In genomic region chr15:58249646-58250312, GRCh38 we compare ENCODE assay signal across 18 cellular contexts.
DNase-seq lines count a peak whose midpoint lies in the region; ATAC-seq, FAIRE-seq and TF ChIP-seq lines count a peak whose summit lies in the region.
"Had no signal": no experiment of that assay in that cellular context is flagged by ENCODE, and none has a peak within 500 bp of the region (broad histone marks: within the 10 kb centered on the region; RNA-seq: fewer than 3 reads in every experiment).

No MANE protein-coding gene starts in this region.

- H3K4me2 ChIP-seq in keratinocyte (ENCODE audit: control insufficient read depth, extremely low read depth, insufficient read depth, low read depth, low read length), result peak overlapping the region; percentile 44

- TF ChIP-seq CTCF in CD8-positive, alpha-beta T cell (IDR thresholded peaks at IDR 0.05), result no peak
- TF ChIP-seq CTCF in keratinocyte (optimal IDR thresholded peaks at IDR 0.05 in 1 of 3, IDR thresholded peaks at IDR 0.05 in 1 of 3, conservative IDR thresholded peaks at IDR 0.05 in 1 of 3; ENCODE audit: extremely low read depth in 1 of 3, insufficient read depth in 2 of 3, low read length in 3 of 3), result no peak

- intact Hi-C loops in activated CD4-positive, alpha-beta T cell treated with anti-CD3 and anti-CD28 coated beads, Interleukin-2, amount 10 ng/mL, durations not matched to agents 24 days and 14 days (cut with micrococcal nuclease), result no loop called here
- intact Hi-C loops in CD8-positive, alpha-beta T cell (cut with DNase I, micrococcal nuclease), result no loop called here

- CTCF ChIA-PET in CD8-positive, alpha-beta T cell (lab: Charles Lee), result no interaction called here
- CTCF ChIA-PET in activated CD8-positive, alpha-beta T cell treated with anti-CD3 and anti-CD28 coated beads, Interleukin-2, amount 10 ng/mL, durations not matched to agents 7 days and 5 days (lab: Charles Lee), result no interaction called here

- dilution Hi-C loops in keratinocyte (cut with MboI; ENCODE audit: extremely low pct_ligation_motif_present, low sequenced_read_pairs), result no loop called here

- H3K4me1 ChIP-seq in CD8-positive, alpha-beta T cell (ENCODE audit: insufficient read depth, low read length), result peaks cover 9% of the 10 kb centered on the region
- H3K4me1 ChIP-seq in keratinocyte (ENCODE audit: control insufficient read depth, extremely low read depth, insufficient read depth, low read length), result no peaks in the 10 kb centered on the region
- H3K4me1 ChIP-seq: transverse colon had no signal

- no peaks in the 10 kb centered on the region for H4K20me1 ChIP-seq in keratinocyte (ENCODE audit: control insufficient read depth, extremely low read depth, insufficient read depth, low read length)

- H3K79me2 ChIP-seq in keratinocyte (ENCODE audit: control insufficient read depth, insufficient read depth, low read length), result no peaks in the 10 kb centered on the region

- FAIRE-seq in keratinocyte (lab: Jason Lieb, UNC), result no peak
- FAIRE-seq: A204.1, H54, islet of Langerhans had no signal

- no peak overlapping the region for H3K9ac ChIP-seq in keratinocyte (ENCODE audit: control insufficient read depth, extremely low read depth, insufficient read depth, low read length)

- no peaks in the 10 kb centered on the region for H3K36me3 Mint-ChIP-seq in activated CD4-positive, alpha-beta T cell treated with anti-CD3 and anti-CD28 coated beads, Interleukin-2, amount 10 ng/mL, durations not matched to agents 24 days and 14 days (ENCODE audit: low read depth)
- H3K36me3 Mint-ChIP-seq in CD8-positive, alpha-beta T cell, result no peaks in the 10 kb centered on the region
- H3K36me3 Mint-ChIP-seq in activated CD8-positive, alpha-beta T cell treated with anti-CD3 and anti-CD28 coated beads, Interleukin-2, amount 10 ng/mL, durations not matched to agents 7 days and 5 days (ENCODE audit: low read depth), result no peaks in the 10 kb centered on the region

- H3K27me3 Mint-ChIP-seq in activated CD4-positive, alpha-beta T cell treated with anti-CD3 and anti-CD28 coated beads, Interleukin-2, amount 10 ng/mL, durations not matched to agents 24 days and 14 days, result peaks cover 4% of the 10 kb centered on the region
- peaks cover 3% of the 10 kb centered on the region for H3K27me3 Mint-ChIP-seq in CD8-positive, alpha-beta T cell (ENCODE audit: low read depth)
- H3K27me3 Mint-ChIP-seq in activated CD8-positive, alpha-beta T cell treated with anti-CD3 and anti-CD28 coated beads, Interleukin-2, amount 10 ng/mL, durations not matched to agents 7 days and 5 days (ENCODE audit: low read depth), result peaks cover 8% of the 10 kb centered on the region

- H3K4me1 Mint-ChIP-seq in activated CD4-positive, alpha-beta T cell treated with anti-CD3 and anti-CD28 coated beads, Interleukin-2, amount 10 ng/mL, durations not matched to agents 24 days and 14 days, result peaks cover 15% of the 10 kb centered on the region
- H3K4me1 Mint-ChIP-seq in CD8-positive, alpha-beta T cell (ENCODE audit: low read depth), result peaks cover 15% of the 10 kb centered on the region
- H3K4me1 Mint-ChIP-seq in activated CD8-positive, alpha-beta T cell treated with anti-CD3 and anti-CD28 coated beads, Interleukin-2, amount 10 ng/mL, durations not matched to agents 7 days and 5 days (ENCODE audit: low read depth), result peaks cover 19% of the 10 kb centered on the region

- no peaks in the 10 kb centered on the region for H3K9me3 Mint-ChIP-seq in activated CD4-positive, alpha-beta T cell treated with anti-CD3 and anti-CD28 coated beads, Interleukin-2, amount 10 ng/mL, durations not matched to agents 24 days and 14 days
- no peaks in the 10 kb centered on the region for H3K9me3 Mint-ChIP-seq in CD8-positive, alpha-beta T cell
- H3K9me3 Mint-ChIP-seq in activated CD8-positive, alpha-beta T cell treated with anti-CD3 and anti-CD28 coated beads, Interleukin-2, amount 10 ng/mL, durations not matched to agents 7 days and 5 days (ENCODE audit: insufficient read depth), result no peaks in the 10 kb centered on the region

- H3K4me3 ChIP-seq in CD8-positive, alpha-beta T cell (ENCODE audit: low read depth, low read length), result no peak overlapping the region
- no peak overlapping the region for H3K4me3 ChIP-seq in keratinocyte (ENCODE audit: control insufficient read depth in 2 of 3, extremely low read depth in 1 of 3, insufficient read depth in 2 of 3, low read depth in 1 of 3, low read length in 3 of 3)
- H3K4me3 ChIP-seq: esophagus muscularis mucosa, transverse colon had no signal

- H3K27me3 ChIP-seq in CD8-positive, alpha-beta T cell (ENCODE audit: insufficient read depth, low read length), result no peaks in the 10 kb centered on the region
- H3K27me3 ChIP-seq in keratinocyte (ENCODE audit: control insufficient read depth, extremely low read depth, insufficient read depth, low read length), result no peaks in the 10 kb centered on the region
- H3K27me3 ChIP-seq: transverse colon had no signal

- no peak for ATAC-seq in CD8-positive, alpha-beta T cell
- ATAC-seq in activated CD8-positive, alpha-beta T cell treated with anti-CD3 and anti-CD28 coated beads, Interleukin-2, amount 10 ng/mL, durations not matched to agents 7 days and 5 days, result peak; percentile 61
- no peak for ATAC-seq in GM21717 (IDR thresholded peaks at IDR 0.05; ENCODE audit: unreplicated experiment)
- ATAC-seq in GM21723 (IDR thresholded peaks at IDR 0.05; ENCODE audit: unreplicated experiment), result no peak
- no peak for ATAC-seq in GM21576 (IDR thresholded peaks at IDR 0.05; ENCODE audit: unreplicated experiment)

- H3K9me1 ChIP-seq in keratinocyte (ENCODE audit: control insufficient read depth, extremely low read depth, insufficient read depth, low read length), result no peaks in the 10 kb centered on the region

- peak overlapping the region; percentile 67 for H3K27ac Mint-ChIP-seq in activated CD4-positive, alpha-beta T cell treated with anti-CD3 and anti-CD28 coated beads, Interleukin-2, amount 10 ng/mL, durations not matched to agents 24 days and 14 days
- H3K27ac Mint-ChIP-seq in CD8-positive, alpha-beta T cell, result peak overlapping the region; percentile 61
- peak overlapping the region; percentile 58 for H3K27ac Mint-ChIP-seq in activated CD8-positive, alpha-beta T cell treated with anti-CD3 and anti-CD28 coated beads, Interleukin-2, amount 10 ng/mL, durations not matched to agents 7 days and 5 days
- H3K27ac Mint-ChIP-seq: dendritic cell treated with granulocyte-macrophage colony-stimulating factor and Interleukin-4, amounts not matched to agents 40 ng/mL and 50 ng/mL, for 4 days had no signal

- peak; percentile 79 for DNase-seq in activated CD4-positive, alpha-beta T cell treated with anti-CD3 and anti-CD28 coated beads, Interleukin-2, amount 10 ng/mL, durations not matched to agents 24 days and 14 days
- no peak for DNase-seq in activated CD4-positive, alpha-beta T cell treated with anti-CD3 and anti-CD28 coated beads, Interleukin-2, amount 50 U/mL, for 1 hour
- no peak for DNase-seq in CD8-positive, alpha-beta T cell
- no peak for DNase-seq in activated CD8-positive, alpha-beta T cell treated with anti-CD3 and anti-CD28 coated beads, Interleukin-2, amount 10 ng/mL, durations not matched to agents 7 days and 5 days
- DNase-seq in keratinocyte (ENCODE audit: low read depth, low spot score), result no peak
- DNase-seq: glutamatergic neuron; midbrain; nucleus accumbens; stimulated activated CD4-positive, alpha-beta T cell treated with anti-CD3 and anti-CD28 coated beads, Interleukin-4, amount 100 ng/mL, for 24 hours; transverse colon had no signal

- H3K36me3 ChIP-seq in CD8-positive, alpha-beta T cell (ENCODE audit: insufficient read depth, low read length), result no peaks in the 10 kb centered on the region
- no peaks in the 10 kb centered on the region for H3K36me3 ChIP-seq in keratinocyte (ENCODE audit: control insufficient read depth in 2 of 2, extremely low read depth in 1 of 2, insufficient read depth in 2 of 2, low read length in 2 of 2)
- H3K36me3 ChIP-seq: esophagus muscularis mucosa, transverse colon had no signal

- H3K27ac ChIP-seq in CD8-positive, alpha-beta T cell (ENCODE audit: low read depth, low read length), result no peak overlapping the region
- no peak overlapping the region for H3K27ac ChIP-seq in keratinocyte (ENCODE audit: control insufficient read depth, insufficient read depth, low read length)
- H3K27ac ChIP-seq: esophagus muscularis mucosa, transverse colon had no signal

- H3K9me3 ChIP-seq in CD8-positive, alpha-beta T cell (ENCODE audit: low read length), result no peaks in the 10 kb centered on the region
- H3K9me3 ChIP-seq in keratinocyte (ENCODE audit: control insufficient read depth, low read depth, low read length), result no peaks in the 10 kb centered on the region
- H3K9me3 ChIP-seq: esophagus muscularis mucosa, transverse colon had no signal

- H2AFZ ChIP-seq in keratinocyte (ENCODE audit: control insufficient read depth, low read length), result no peak overlapping the region

- POLR2A ChIA-PET in CD8-positive, alpha-beta T cell (lab: Charles Lee), result no interaction called here
- POLR2A ChIA-PET in activated CD8-positive, alpha-beta T cell treated with anti-CD3 and anti-CD28 coated beads, Interleukin-2, amount 10 ng/mL, durations not matched to agents 7 days and 5 days (lab: Charles Lee), result no interaction called here

- H3K4me3 Mint-ChIP-seq in activated CD4-positive, alpha-beta T cell treated with anti-CD3 and anti-CD28 coated beads, Interleukin-2, amount 10 ng/mL, durations not matched to agents 24 days and 14 days, result peak overlapping the region; percentile 50
- H3K4me3 Mint-ChIP-seq in CD8-positive, alpha-beta T cell, result peak overlapping the region; percentile 60
- peak overlapping the region; percentile 29 for H3K4me3 Mint-ChIP-seq in activated CD8-positive, alpha-beta T cell treated with anti-CD3 and anti-CD28 coated beads, Interleukin-2, amount 10 ng/mL, durations not matched to agents 7 days and 5 days
- H3K4me3 Mint-ChIP-seq: dendritic cell treated with granulocyte-macrophage colony-stimulating factor and Interleukin-4, amounts not matched to agents 40 ng/mL and 50 ng/mL, for 4 days had no signal
